ENCODE assay signal across 13 cellular contexts in the genomic region with DNA sequence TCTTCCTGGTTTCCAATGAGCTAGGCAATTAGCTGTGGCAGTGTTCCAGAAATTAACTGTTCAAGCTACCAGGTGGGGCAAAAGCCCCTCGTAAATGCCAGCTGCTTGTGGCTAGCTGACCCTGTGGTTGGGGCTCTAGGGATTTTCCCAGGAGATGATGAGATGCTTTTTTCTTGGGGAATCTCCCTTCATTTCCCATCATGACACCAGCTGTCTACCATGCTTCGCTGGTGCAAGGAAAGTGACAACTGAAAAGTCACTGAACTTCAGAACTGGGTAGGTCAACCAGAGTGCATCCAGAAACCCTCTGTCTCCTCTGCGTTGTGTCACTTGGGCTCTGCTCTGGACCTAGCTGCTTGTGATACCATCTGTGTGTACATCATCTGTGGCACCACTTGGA.
DNase-seq lines count a peak whose midpoint lies in the region; ATAC-seq and TF ChIP-seq lines count a peak whose summit lies in the region.
"Had no signal": no experiment of that assay in that cellular context is flagged by ENCODE, and none has a peak within 500 bp of the region (broad histone marks: within the 10 kb centered on the region; RNA-seq: fewer than 3 reads in every experiment).

No MANE protein-coding gene starts in this region.

- TF ChIP-seq CTCF in GM20000 (IDR thresholded peaks at IDR 0.05; ENCODE audit: extremely low read depth, missing control alignments) (no peak), tibial artery (IDR thresholded peaks at IDR 0.05) (no peak)

- H3K9me3 ChIP-seq in tibial artery = no peaks in the 10 kb centered on the region
- H3K9me3 ChIP-seq: SK-N-SH had no signal

- intact Hi-C loops in tibial artery (cut with DNase I; ENCODE audit: low total_unique reads) = no loop called here

- no peaks in the 10 kb centered on the region for H3K4me1 ChIP-seq in tibial artery

- no peak overlapping the region for H3K4me3 ChIP-seq in tibial artery

- no peaks in the 10 kb centered on the region for H3K27me3 ChIP-seq in tibial artery

- peak; percentile 86 for ATAC-seq in GM18511 (IDR thresholded peaks at IDR 0.05; ENCODE audit: unreplicated experiment)
- ATAC-seq in HG02973 (IDR thresholded peaks at IDR 0.05; ENCODE audit: unreplicated experiment) = peak; percentile 82

- DNase-seq in GM20000 (ENCODE audit: low spot score) (peak; percentile 42), NCI-H2171 (lab: John Stamatoyannopoulos, UW) (peak; percentile 31), GM03348 (ENCODE audit: low spot score) (no peak), tibial artery (no peak), middle frontal gyrus (ENCODE audit: extremely low spot score, low spot score) (no peak), OCI-M2 (lab: John Stamatoyannopoulos, UW; ENCODE audit: unreplicated experiment) (no peak)
- DNase-seq: activated CD4-positive, alpha-beta T cell treated with anti-CD3 and anti-CD28 coated beads, Interleukin-2, amount 50 U/mL, for 1 hour; activated naive CD8-positive, alpha-beta T cell treated with anti-CD3 and anti-CD28 coated beads for 36 hours; CD4-positive, alpha-beta memory T cell; NCI-H510A; SK-N-SH had no signal

- H3K27ac ChIP-seq in tibial artery = no peak overlapping the region

- H3K36me3 ChIP-seq in tibial artery = no peaks in the 10 kb centered on the region

Comparison
In these comparisons a context has a peak if more than half of its experiments do, and no peak if none do; other contexts are left out.
1. DNase-seq: peak in GM20000 (single experiment) and NCI-H2171 (single experiment); none in GM03348 (single experiment), tibial artery (0 of 2), middle frontal gyrus (single experiment) and OCI-M2 (single experiment).